1 cellular context compared by ENCODE assay signal in genomic region chr18:3468066-3468705, GRCh38.
A peak's percentile ranks its signal among the peaks of the same experiment; 100 is the strongest.
TF ChIP-seq lines count a peak whose summit lies in the region.

No MANE protein-coding gene starts in this region.

TF ChIP-seq in K562, 482 proteins besides CTCF, POLR2A, EP300 and RAD21:
- peak; percentile 84 for TF ChIP-seq ZNF764 (CRISPR knock-in tag; IDR thresholded peaks at IDR 0.05; ENCODE audit: low read depth)
- no peak for TF ChIP-seq MEIS2 (IDR thresholded peaks at IDR 0.05; ENCODE audit: partially characterized antibody)
- no peak for TF ChIP-seq ZNF140 (CRISPR knock-in tag; IDR thresholded peaks at IDR 0.05)
- no peak for TF ChIP-seq ZNF561 (CRISPR knock-in tag; conservative IDR thresholded peaks at IDR 0.05)
